In genomic region chr20:38377039-38377715, GRCh38 we compare ENCODE assay signal across 34 cellular contexts. TPM values are rescaled to one million over a fixed set of nuclear protein-coding genes. Genes with fewer than 3 reads are reported as not detected.
"Had no signal": no experiment of that assay in that cellular context is flagged by ENCODE, and none has a peak within 500 bp of the region (broad histone marks: within the 10 kb centered on the region; RNA-seq: fewer than 3 reads in every experiment).

No MANE protein-coding gene starts in this region.

- DNase-seq: activated CD4-positive, alpha-beta T cell treated with anti-CD3 and anti-CD28 coated beads for 36 hours; activated CD4-positive, alpha-beta T cell treated with anti-CD3 and anti-CD28 coated beads, Interleukin-2, amount 50 U/mL, for 1 hour; activated CD8-positive, alpha-beta memory T cell treated with anti-CD3 and anti-CD28 coated beads, Interleukin-2, amount 50 U/mL, for 4 hours; activated CD8-positive, alpha-beta T cell treated with anti-CD3 and anti-CD28 coated beads for 36 hours; activated gamma-delta T cell treated with Interleukin-2 at 50 U/mL for 16 hours; activated naive CD4-positive, alpha-beta T cell treated with anti-CD3 and anti-CD28 coated beads, Interleukin-2, amount 50 U/mL, for 16 hours; activated naive CD8-positive, alpha-beta T cell treated with anti-CD3 and anti-CD28 coated beads, Interleukin-2, amount 10 ng/mL, durations not matched to agents 7 days and 5 days; activated T-cell treated with anti-CD3 and anti-CD28 coated beads, Interleukin-2, amount 50 U/mL, for 72 hours; adrenal gland; anterior cingulate cortex; body of pancreas; KG1; NCI-H1092; NCI-H1417; NCI-H1930; NCI-H2107; NCI-H2171 treated with DMSO at 0.1 percent for 48 hours; NCI-H226; NCI-H526; NCI-H774; NK-92 treated with Interleukin-12 subunit alpha and Interleukin-12 subunit beta, amount 100 ng/mL, for 24 hours; OCI-M1; Right ventricle myocardium superior; RPMI8226; SJCRH30; SK-N-SH; T-helper 1 cell; WERI-Rb-1 had no signal

- H3K27ac ChIP-seq: adrenal gland, body of pancreas, SJCRH30, WERI-Rb-1 had no signal

- ATAC-seq: activated CD4-positive, alpha-beta T cell treated with anti-CD3 and anti-CD28 coated beads for 36 hours; activated CD8-positive, alpha-beta T cell treated with anti-CD3 and anti-CD28 coated beads for 36 hours; activated T-cell treated with anti-CD3 and anti-CD28 coated beads, Interleukin-2, amount 50 U/mL, for 72 hours; body of pancreas; Panc1 had no signal

- H3K4me3 ChIP-seq: adrenal gland, body of pancreas, SJCRH30 had no signal

- H3K27me3 ChIP-seq: adrenal gland, body of pancreas had no signal

RNA-seq across cellular contexts. Expression of gene LBP, which starts 30.9 kb away (rescaled TPM):
- total RNA-seq: activated CD4-positive, alpha-beta T cell treated with anti-CD3 and anti-CD28 coated beads for 36 hours; activated CD8-positive, alpha-beta T cell treated with anti-CD3 and anti-CD28 coated beads for 36 hours; activated naive CD8-positive, alpha-beta T cell treated with anti-CD3 and anti-CD28 coated beads, Interleukin-2, amount 10 ng/mL, durations not matched to agents 7 days and 5 days; activated T-cell treated with anti-CD3 and anti-CD28 coated beads, Interleukin-2, amount 50 U/mL, for 72 hours; activated T-helper 2 cell treated with anti-CD3 and anti-CD28 coated beads, Interferon-gamma antibody, Interleukin-2, Interleukin-4, amounts not matched to agents 10 μg/mL and 5 μg/mL and 100 μg/mL, durations not matched to agents 14 hours and 24 hours and 36 hours; bronchial epithelial cell; LHCN-M2; NCI-H460; Right ventricle myocardium superior; SJCRH30; T-helper 2 cell treated with Interferon-gamma antibody and Interleukin-4, amounts not matched to agents 100 ng/mL and 5 ng/mL, for 36 hours had no signal
